24 cellular contexts compared by ENCODE assay signal in the genomic region with DNA sequence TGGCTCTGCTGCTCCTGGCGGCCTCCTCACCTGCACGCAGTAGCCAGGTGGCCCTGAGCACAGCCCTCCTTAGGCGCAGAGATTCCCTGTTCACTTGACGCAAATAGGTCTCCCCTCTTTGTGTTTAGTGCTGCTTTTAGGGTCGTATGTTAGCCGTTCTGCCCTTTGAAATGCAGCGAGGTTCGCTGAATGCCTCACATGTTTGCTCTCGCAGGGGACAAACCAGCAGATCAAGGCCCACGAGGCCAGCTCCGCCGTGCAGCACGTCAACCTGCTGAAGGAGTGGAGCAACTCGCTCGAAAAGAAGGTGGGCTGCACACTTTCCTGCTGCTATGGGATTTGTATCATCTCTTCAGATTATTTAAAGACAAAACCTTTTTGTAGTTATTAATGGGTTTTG. TPM values are rescaled to one million over a fixed set of nuclear protein-coding genes. Genes with fewer than 3 reads are reported as not detected.
"Had no signal": no experiment of that assay in that cellular context is flagged by ENCODE, and none has a peak within 500 bp of the region (broad histone marks: within the 10 kb centered on the region; RNA-seq: fewer than 3 reads in every experiment).

No MANE protein-coding gene starts in this region.

- H3K36me3 ChIP-seq: neural progenitor cell, ovary had no signal

- H3K9me3 ChIP-seq: esophagus muscularis mucosa, ovary, psoas muscle, sigmoid colon, thoracic aorta, tibial nerve, vagina had no signal

- H3K27ac ChIP-seq: coronary artery, esophagus muscularis mucosa, foreskin keratinocyte, neural progenitor cell, ovary, psoas muscle, sigmoid colon, thoracic aorta, tibial nerve, vagina had no signal

- H3K27me3 ChIP-seq: esophagus muscularis mucosa, foreskin keratinocyte, neural progenitor cell, ovary, sigmoid colon, tibial nerve, vagina had no signal

- ATAC-seq: foreskin keratinocyte; left ventricle myocardium superior; naive thymus-derived CD4-positive, alpha-beta T cell; psoas muscle; right cardiac atrium; stimulated activated effector memory CD8-positive, alpha-beta T cell treated with anti-CD3 and anti-CD28 coated beads, Interleukin-12 subunit alpha, Interleukin-12 subunit beta, amount 100 ng/mL, for 72 hours had no signal

- H3K4me1 ChIP-seq: foreskin keratinocyte, neural progenitor cell, psoas muscle, vagina had no signal

- H3K9ac ChIP-seq: neural progenitor cell had no signal

- DNase-seq: dermis blood vessel endothelial cell; effector memory CD4-positive, alpha-beta T cell; foreskin keratinocyte; glutamatergic neuron; left ventricle myocardium superior; midbrain; naive thymus-derived CD4-positive, alpha-beta T cell; ovary; psoas muscle; right cardiac atrium; sigmoid colon; stimulated activated CD4-positive, alpha-beta T cell treated with anti-CD3 and anti-CD28 coated beads, Interleukin-2, amount 100 ng/mL, for 24 hours; stimulated activated CD4-positive, alpha-beta T cell treated with anti-CD3 and anti-CD28 coated beads, Interleukin-4, amount 100 ng/mL, for 24 hours; stimulated activated naive CD4-positive, alpha-beta T cell treated with Interleukin-2 at 50 U/mL for 16 hours had no signal

- H2AFZ ChIP-seq: neural progenitor cell had no signal

- H3K4me3 ChIP-seq: coronary artery, esophagus muscularis mucosa, lung, neural progenitor cell, ovary, psoas muscle, sigmoid colon, thoracic aorta, tibial nerve, vagina had no signal

- H3K4me2 ChIP-seq: neural progenitor cell had no signal

RNA-seq across cellular contexts. Expression of a gene that starts 31.4 kb away (rescaled TPM):
- total RNA-seq: dermis blood vessel endothelial cell, endothelial cell of umbilical vein, left ventricle myocardium superior, psoas muscle, sigmoid colon had no signal
- polyA plus RNA-seq: fibroblast of lung had no signal
